Comparison of ENCODE assay signal across 1 cellular context in genomic region chr1:34850382-34850781, GRCh38.
TF ChIP-seq lines count a peak whose summit lies in the region.

No MANE protein-coding gene starts in this region.

TF ChIP-seq in H1, 55 proteins besides CTCF, POLR2A, EP300 and RAD21 (continued from another document):
- TF ChIP-seq JUN (IDR thresholded peaks at IDR 0.05; ENCODE audit: low read depth, low read length) (no peak), CHD7 (IDR thresholded peaks at IDR 0.05; ENCODE audit: insufficient replicate concordance, low read length) (no peak), CTBP2 (IDR thresholded peaks at IDR 0.05; ENCODE audit: borderline replicate concordance, insufficient read depth, insufficient read length, low read length) (no peak), TCF12 (IDR thresholded peaks at IDR 0.05; ENCODE audit: low read depth, low read length) (no peak), SUZ12 (IDR thresholded peaks at IDR 0.05; ENCODE audit: low read length) (no peak), BACH1 (IDR thresholded peaks at IDR 0.05; ENCODE audit: low read length) (no peak), SAP30 (IDR thresholded peaks at IDR 0.05; ENCODE audit: insufficient read depth, insufficient replicate concordance, low read length) (no peak), NANOG (IDR thresholded peaks at IDR 0.05; ENCODE audit: insufficient read depth, low read depth, low read length, poor library complexity, severe bottlenecking) (no peak), KDM4A (IDR thresholded peaks at IDR 0.05; ENCODE audit: low read depth, low read length, severe bottlenecking) (no peak)
